8 cellular contexts compared by ENCODE assay signal in the genomic region with DNA sequence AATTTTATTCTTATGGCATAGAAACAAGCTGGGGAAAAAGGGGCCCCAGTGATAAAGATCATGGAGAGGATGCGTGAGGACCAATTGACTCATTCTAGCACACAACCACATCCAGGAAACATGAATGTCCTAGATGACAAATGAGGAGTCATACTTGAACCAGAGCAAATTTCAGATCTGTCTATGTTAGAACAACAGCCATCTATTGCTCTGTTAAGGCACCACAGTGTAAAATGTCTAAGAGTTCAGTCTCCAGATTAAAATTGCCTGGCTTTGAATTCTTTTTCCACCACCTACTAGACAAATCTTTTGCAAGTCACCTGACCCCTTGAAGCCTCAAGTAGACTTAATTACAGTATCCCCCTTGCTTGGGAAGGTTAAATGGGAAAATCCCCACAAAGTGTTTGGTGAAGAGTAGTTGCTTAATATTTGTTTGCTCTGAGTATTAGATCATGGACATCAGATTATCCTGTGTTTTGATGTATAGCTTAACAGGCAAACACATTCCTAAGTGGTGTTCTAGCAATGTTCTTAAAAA.
DNase-seq lines count a peak whose midpoint lies in the region; ATAC-seq lines count a peak whose summit lies in the region.

No MANE protein-coding gene starts in this region.

- no peaks in the 10 kb centered on the region for H3K9me3 Mint-ChIP-seq in activated T-helper 17 cell treated with anti-CD3 and anti-CD28 coated beads, Interleukin-2, amount 50 U/mL, for 72 hours
- no peaks in the 10 kb centered on the region for H3K9me3 Mint-ChIP-seq in natural killer cell treated with Interleukin-12 subunit alpha and Interleukin-12 subunit beta and Interleukin-15 and Interleukin-18, amount 100 ng/mL, for 72 hours

- H3K27ac Mint-ChIP-seq in activated T-helper 17 cell treated with anti-CD3 and anti-CD28 coated beads, Interleukin-2, amount 50 U/mL, for 72 hours, result peak overlapping the region; percentile 84
- peak overlapping the region; percentile 85 to 90 for H3K27ac Mint-ChIP-seq in natural killer cell treated with Interleukin-12 subunit alpha and Interleukin-12 subunit beta and Interleukin-15 and Interleukin-18, amount 100 ng/mL, for 72 hours

- H3K4me3 Mint-ChIP-seq in activated T-helper 17 cell treated with anti-CD3 and anti-CD28 coated beads, Interleukin-2, amount 50 U/mL, for 72 hours, result peak overlapping the region; percentile 59
- peak overlapping the region; percentile 77 for H3K4me3 Mint-ChIP-seq in natural killer cell treated with Interleukin-12 subunit alpha and Interleukin-12 subunit beta and Interleukin-15 and Interleukin-18, amount 100 ng/mL, for 72 hours

- ATAC-seq in HG03432 (IDR thresholded peaks at IDR 0.05; ENCODE audit: unreplicated experiment), result peak; percentile 90
- peak; percentile 98 for ATAC-seq in activated T-helper 17 cell treated with anti-CD3 and anti-CD28 coated beads, Interleukin-2, amount 50 U/mL, for 72 hours (replicated peaks)
- ATAC-seq in natural killer cell treated with Interleukin-12 subunit alpha and Interleukin-12 subunit beta and Interleukin-15 and Interleukin-18, amount 100 ng/mL, for 72 hours, result peak; percentile 98
- no peak for ATAC-seq in HG03439 (IDR thresholded peaks at IDR 0.05; ENCODE audit: unreplicated experiment)

- H3K4me1 Mint-ChIP-seq in activated T-helper 17 cell treated with anti-CD3 and anti-CD28 coated beads, Interleukin-2, amount 50 U/mL, for 72 hours, result peaks cover 41% of the 10 kb centered on the region
- H3K4me1 Mint-ChIP-seq in natural killer cell treated with Interleukin-12 subunit alpha and Interleukin-12 subunit beta and Interleukin-15 and Interleukin-18, amount 100 ng/mL, for 72 hours (ENCODE audit: low read depth in 2 of 2), result peaks cover 34 to 73% of the 10 kb centered on the region in 2 donors

- DNase-seq in activated T-cell treated with anti-CD3 and anti-CD28 coated beads for 48 hours (ENCODE audit: low read depth) (peak; percentile 18), activated T-cell treated with anti-CD3 and anti-CD28 coated beads for 4 hours (no peak), NCI-H1092 treated with DMSO at 0.1 percent for 48 hours (lab: John Stamatoyannopoulos, UW) (no peak), medulla oblongata (ENCODE audit: extremely low spot score) (no peak)
- no peak for DNase-seq in natural killer cell treated with Interleukin-12 subunit alpha and Interleukin-12 subunit beta and Interleukin-15 and Interleukin-18, amount 100 ng/mL, for 72 hours (ENCODE audit: low spot score)

- peaks cover 8% of the 10 kb centered on the region for H3K27me3 Mint-ChIP-seq in activated T-helper 17 cell treated with anti-CD3 and anti-CD28 coated beads, Interleukin-2, amount 50 U/mL, for 72 hours
- peaks cover 0 to 10% of the 10 kb centered on the region in 2 donors for H3K27me3 Mint-ChIP-seq in natural killer cell treated with Interleukin-12 subunit alpha and Interleukin-12 subunit beta and Interleukin-15 and Interleukin-18, amount 100 ng/mL, for 72 hours

- no peaks in the 10 kb centered on the region for H3K36me3 Mint-ChIP-seq in activated T-helper 17 cell treated with anti-CD3 and anti-CD28 coated beads, Interleukin-2, amount 50 U/mL, for 72 hours (ENCODE audit: low read depth)
- H3K36me3 Mint-ChIP-seq in natural killer cell treated with Interleukin-12 subunit alpha and Interleukin-12 subunit beta and Interleukin-15 and Interleukin-18, amount 100 ng/mL, for 72 hours, result peaks cover 4% of the 10 kb centered on the region
